In genomic region chr9:137211532-137211931, GRCh38 we compare ENCODE assay signal across 1 cellular context.
TF ChIP-seq lines count a peak whose summit lies in the region.

No MANE protein-coding gene starts in this region.

TF ChIP-seq in K562, 482 proteins besides CTCF, POLR2A, EP300 and RAD21:
- TF ChIP-seq CBX8 (IDR thresholded peaks at IDR 0.05; ENCODE audit: borderline replicate concordance, extremely low read depth, low read depth, low read length, poor library complexity, severe bottlenecking) = no peak
- TF ChIP-seq HDGF (IDR thresholded peaks at IDR 0.05) = no peak
- TF ChIP-seq ZBTB7A (IDR thresholded peaks at IDR 0.05; ENCODE audit: borderline replicate concordance, control insufficient read depth, low read depth, low read length) = no peak
- no peak for TF ChIP-seq NRF1 (conservative IDR thresholded peaks at IDR 0.05 in 1 of 2, IDR thresholded peaks at IDR 0.05 in 1 of 2)
- TF ChIP-seq RBFOX2 (IDR thresholded peaks at IDR 0.05; ENCODE audit: low read depth, low read length) = peak; percentile 49; the same call in 1 of the 2 replicates
- TF ChIP-seq POLR2G (IDR thresholded peaks at IDR 0.05; ENCODE audit: low read depth, low read length) = peak; percentile 66; the same call in 1 of the 2 replicates
- TF ChIP-seq KAT2B (IDR thresholded peaks at IDR 0.05; ENCODE audit: low read depth, low read length) = no peak
- TF ChIP-seq ZBTB43 (CRISPR knock-in tag; IDR thresholded peaks at IDR 0.05) = no peak
- peak; percentile 48; the same call in 1 of the 2 replicates for TF ChIP-seq SUPT5H (IDR thresholded peaks at IDR 0.05)
- TF ChIP-seq KDM5B (IDR thresholded peaks at IDR 0.05; ENCODE audit: insufficient replicate concordance, low read depth, low read length) = no peak
